ENCODE assay signal across 9 cellular contexts in genomic region chr7:50978633-50979215, GRCh38.
DNase-seq lines count a peak whose midpoint lies in the region; ATAC-seq and TF ChIP-seq lines count a peak whose summit lies in the region.
"Had no signal": no experiment of that assay in that cellular context is flagged by ENCODE, and none has a peak within 500 bp of the region (broad histone marks: within the 10 kb centered on the region; RNA-seq: fewer than 3 reads in every experiment).

No MANE protein-coding gene starts in this region.

- TF ChIP-seq CTCF in cardiac fibroblast (IDR thresholded peaks at IDR 0.05; ENCODE audit: low read depth, low read length) = peak; percentile 26

- WGBS in GM23248 (ENCODE audit: low coverage in 1 of 2, low lambda C conversion rate in 2 of 2, missing lambda C conversion rate in 2 of 2), 2 experiments = 40 to 41% methylated on average over 2 of the region's 2 CpGs

- no peaks in the 10 kb centered on the region for H3K4me1 ChIP-seq in GM23248 (ENCODE audit: insufficient read depth)

- in situ Hi-C loops in GM23248 (cut with MboI) = no loop called here

- no peak overlapping the region for H2AFZ ChIP-seq in GM23248

- H3K9me3 ChIP-seq in GM23248 (ENCODE audit: low read depth) = no peaks in the 10 kb centered on the region

- H4K20me1 ChIP-seq in GM23248 (ENCODE audit: insufficient read depth) = no peaks in the 10 kb centered on the region

- ATAC-seq in GM21717 (IDR thresholded peaks at IDR 0.05; ENCODE audit: unreplicated experiment) (no peak), GM18861 (IDR thresholded peaks at IDR 0.05; ENCODE audit: unreplicated experiment) (no peak)
- ATAC-seq: esophagus mucosa had no signal

- H3K4me3 ChIP-seq in GM23248 = no peak overlapping the region
- H3K4me3 ChIP-seq in cardiac fibroblast (replicated peaks in 1 of 2; ENCODE audit: low read depth in 2 of 2, low read length in 2 of 2) = no peak overlapping the region

- H3K9me2 ChIP-seq in GM23248 (ENCODE audit: insufficient read depth) = no peaks in the 10 kb centered on the region

- H3K9ac ChIP-seq in GM23248 = no peak overlapping the region

- H3K27me3 ChIP-seq in GM23248 (replicated peaks; ENCODE audit: insufficient read depth) = 0 out of 2 replicates have a peak, but pooled peaks cover 15% of the 10 kb centered on the region

- H3K79me2 ChIP-seq in GM23248 (ENCODE audit: insufficient read depth) = no peaks in the 10 kb centered on the region

- DNase-seq in GM23248 = peak; percentile 8
- DNase-seq in NCI-H446 treated with DMSO at 0.1 percent for 48 hours (lab: John Stamatoyannopoulos, UW) = peak; percentile 97
- DNase-seq in cardiac fibroblast (ENCODE audit: low read depth in 2 of 2) = peak; percentile 36 to 37
- DNase-seq in renal cortical epithelial cell (ENCODE audit: low read depth) = peak; percentile 42
- no peak for DNase-seq in NK-92 treated with Interleukin-12 subunit alpha and Interleukin-12 subunit beta, amount 100 ng/mL, for 24 hours (lab: John Stamatoyannopoulos, UW)
- DNase-seq: NCI-H2107 had no signal

- H3K27ac ChIP-seq in GM23248 = no peak overlapping the region

- H3K4me2 ChIP-seq in GM23248 (ENCODE audit: unreplicated experiment) = no peak overlapping the region

- H3F3A ChIP-seq in GM23248 (ENCODE audit: insufficient read depth) = no peaks in the 10 kb centered on the region

- H3K36me3 ChIP-seq in GM23248 (ENCODE audit: low read depth) = no peaks in the 10 kb centered on the region
